Comparison of ENCODE assay signal across 28 cellular contexts in the genomic region with DNA sequence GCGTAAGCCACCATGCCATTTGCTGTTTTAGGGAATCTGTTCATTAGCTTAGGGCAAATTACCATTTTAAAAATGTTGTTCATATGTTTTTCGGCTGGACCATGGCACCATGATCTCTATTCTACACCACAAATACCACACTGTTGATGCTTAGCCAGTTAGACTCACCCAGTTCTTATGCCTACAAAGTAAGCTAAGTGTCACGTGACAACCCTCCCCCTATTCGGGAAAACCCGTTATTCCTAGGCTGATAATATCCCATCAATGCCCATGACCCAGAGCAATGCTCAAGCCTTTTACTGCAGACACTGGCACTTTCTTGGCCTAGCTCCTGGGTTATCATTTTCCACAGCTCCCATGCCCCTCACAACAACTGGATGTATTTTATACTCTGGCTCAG.
"Had no signal": no experiment of that assay in that cellular context is flagged by ENCODE, and none has a peak within 500 bp of the region (broad histone marks: within the 10 kb centered on the region; RNA-seq: fewer than 3 reads in every experiment).

No MANE protein-coding gene starts in this region.

- H3K4me1 ChIP-seq: colonic mucosa, esophagus muscularis mucosa, esophagus squamous epithelium, foreskin keratinocyte, gastrocnemius medialis, gastroesophageal sphincter, heart left ventricle, heart right ventricle had no signal

- H3K4me3 ChIP-seq: colonic mucosa, coronary artery, dorsolateral prefrontal cortex, esophagus muscularis mucosa, esophagus squamous epithelium, gastrocnemius medialis, gastroesophageal sphincter, heart left ventricle, heart right ventricle, hepatocyte had no signal

- H3K79me2 ChIP-seq: hepatocyte had no signal

- H3K27me3 ChIP-seq: colonic mucosa, dorsolateral prefrontal cortex, esophagus muscularis mucosa, esophagus squamous epithelium, foreskin keratinocyte, gastrocnemius medialis, gastroesophageal sphincter, heart left ventricle, heart right ventricle, hepatocyte had no signal

- H3K4me2 ChIP-seq: hepatocyte had no signal

- DNase-seq: colonic mucosa; cortex of kidney; dermis blood vessel endothelial cell; dorsolateral prefrontal cortex; effector CD4-positive, alpha-beta T cell; effector CD8-positive, alpha-beta T cell; effector memory CD4-positive, alpha-beta T cell; effector memory CD8-positive, alpha-beta T cell; endodermal cell; erythroblast; esophagus squamous epithelium; foreskin fibroblast; foreskin keratinocyte; foreskin melanocyte; gastrocnemius medialis; glutamatergic neuron; head of caudate nucleus; heart left ventricle; heart right ventricle had no signal

- H2AFZ ChIP-seq: hepatocyte had no signal

- H3K9me3 ChIP-seq: colonic mucosa, esophagus muscularis mucosa, esophagus squamous epithelium, gastrocnemius medialis, gastroesophageal sphincter, heart left ventricle, heart right ventricle had no signal

- FAIRE-seq: endometrium, endothelial cell of umbilical vein, frontal cortex had no signal

- H3K36me3 ChIP-seq: colonic mucosa, esophagus muscularis mucosa, esophagus squamous epithelium, gastrocnemius medialis, gastroesophageal sphincter, heart left ventricle, heart right ventricle had no signal

- ATAC-seq: effector memory CD8-positive, alpha-beta T cell; esophagus mucosa; foreskin keratinocyte; gastrocnemius medialis; gastroesophageal sphincter; heart left ventricle; heart right ventricle had no signal

- H3K27ac ChIP-seq: colonic mucosa, coronary artery, dorsolateral prefrontal cortex, epithelial cell of prostate, esophagus muscularis mucosa, esophagus squamous epithelium, foreskin keratinocyte, gastrocnemius medialis, gastroesophageal sphincter, heart left ventricle, heart right ventricle, hepatocyte had no signal
